Comparison of ENCODE assay signal across 8 cellular contexts in genomic region chr3:97821810-97822775, GRCh38.
DNase-seq lines count a peak whose midpoint lies in the region; ATAC-seq and TF ChIP-seq lines count a peak whose summit lies in the region.

TSS of gene CRYBG3 (plus strand) at chr3:97822011. CDS start at chr3:97822207, 196 bp downstream.

- peak; percentile 48 for TF ChIP-seq CTCF in choroid plexus epithelial cell (conservative IDR thresholded peaks at IDR 0.05; ENCODE audit: low read depth, low read length)

- DNase-seq in AG08396 (ENCODE audit: low spot score): peak; percentile 95
- DNase-seq in NCI-H345 treated with DMSO at 0.1 percent for 48 hours (lab: John Stamatoyannopoulos, UW; ENCODE audit: unreplicated experiment): peak; percentile 69
- peak; percentile 63 to 75 for DNase-seq in activated CD4-positive, alpha-beta T cell treated with anti-CD3 and anti-CD28 coated beads for 24 hours (ENCODE audit: low read depth in 2 of 2)
- DNase-seq in choroid plexus epithelial cell (ENCODE audit: low read depth): peak; percentile 83
- peak; percentile 89 for DNase-seq in kidney tubule cell (ENCODE audit: low spot score)
- peak; percentile 53 to 64 for DNase-seq in stimulated activated CD4-positive, alpha-beta T cell treated with anti-CD3 and anti-CD28 coated beads, Interleukin-1b, Interleukin-23, amount 100 ng/mL, for 1 hour (ENCODE audit: low read depth in 2 of 2)

- ATAC-seq in GM18873 (IDR thresholded peaks at IDR 0.05; ENCODE audit: low FRiP score, unreplicated experiment) (peak; percentile 94), HG03108 (IDR thresholded peaks at IDR 0.05; ENCODE audit: unreplicated experiment) (peak; percentile 99)

- peak within 1 kb of the TSS; percentile 84 for H3K4me3 ChIP-seq in choroid plexus epithelial cell (ENCODE audit: low read depth, low read length)

Comparison
In these comparisons a context has a peak if more than half of its experiments do, and no peak if none do; other contexts are left out.
1. Peak in every context shown above with its lines: DNase-seq, ATAC-seq and H3K4me3 ChIP-seq.